ENCODE assay signal across 25 cellular contexts in genomic region chr2:140596447-140596846, GRCh38.
DNase-seq lines count a peak whose midpoint lies in the region; ATAC-seq and TF ChIP-seq lines count a peak whose summit lies in the region.
"Had no signal": no experiment of that assay in that cellular context is flagged by ENCODE, and none has a peak within 500 bp of the region (broad histone marks: within the 10 kb centered on the region; RNA-seq: fewer than 3 reads in every experiment).

No MANE protein-coding gene starts in this region.

- H3K36me3 Mint-ChIP-seq in Calu3 (ENCODE audit: insufficient read depth, unreplicated experiment) = no peaks in the 10 kb centered on the region
- H3K36me3 Mint-ChIP-seq: activated naive CD4-positive, alpha-beta T cell treated with anti-CD3 and anti-CD28 coated beads, Interleukin-2, amount 10 ng/mL, durations not matched to agents 7 days and 5 days; IgD-negative memory B cell; naive B cell had no signal

- ATAC-seq in GM19463 (IDR thresholded peaks at IDR 0.05; ENCODE audit: unreplicated experiment) (peak; percentile 88), HG03060 (IDR thresholded peaks at IDR 0.05; ENCODE audit: low read depth, unreplicated experiment) (peak; percentile 75), HG03571 (IDR thresholded peaks at IDR 0.05; ENCODE audit: unreplicated experiment) (peak; percentile 93), GM19351 (IDR thresholded peaks at IDR 0.05; ENCODE audit: unreplicated experiment) (no peak)
- ATAC-seq: activated CD4-positive, alpha-beta T cell treated with anti-CD3 and anti-CD28 coated beads for 36 hours; activated T-cell treated with anti-CD3 and anti-CD28 coated beads, Interleukin-2, amount 50 U/mL, for 4 hours had no signal

- H3K27ac Mint-ChIP-seq in Calu3 (ENCODE audit: unreplicated experiment) = peak overlapping the region; percentile 79
- H3K27ac Mint-ChIP-seq: activated CD4-positive, alpha-beta T cell treated with anti-CD3 and anti-CD28 coated beads for 36 hours; activated naive CD4-positive, alpha-beta T cell treated with anti-CD3 and anti-CD28 coated beads, Interleukin-2, amount 10 ng/mL, durations not matched to agents 7 days and 5 days; CD4-positive, alpha-beta T cell; IgD-negative memory B cell; naive B cell had no signal

- H3K27ac ChIP-seq in tibial artery = no peak overlapping the region
- H3K27ac ChIP-seq: 22Rv1, spleen, tibial nerve had no signal

- H3K27me3 Mint-ChIP-seq in Calu3 (ENCODE audit: unreplicated experiment) = no peaks in the 10 kb centered on the region
- H3K27me3 Mint-ChIP-seq: activated CD4-positive, alpha-beta T cell treated with anti-CD3 and anti-CD28 coated beads for 36 hours; activated naive CD4-positive, alpha-beta T cell treated with anti-CD3 and anti-CD28 coated beads, Interleukin-2, amount 10 ng/mL, durations not matched to agents 7 days and 5 days; CD4-positive, alpha-beta T cell; IgD-negative memory B cell; naive B cell had no signal

- no peak overlapping the region for H3K4me3 ChIP-seq in tibial artery
- H3K4me3 ChIP-seq: spleen, tibial nerve had no signal

- H3K4me1 Mint-ChIP-seq in Calu3 (ENCODE audit: low read depth, unreplicated experiment) = peaks cover 9% of the 10 kb centered on the region
- H3K4me1 Mint-ChIP-seq: activated CD4-positive, alpha-beta T cell treated with anti-CD3 and anti-CD28 coated beads for 36 hours; activated naive CD4-positive, alpha-beta T cell treated with anti-CD3 and anti-CD28 coated beads, Interleukin-2, amount 10 ng/mL, durations not matched to agents 7 days and 5 days; IgD-negative memory B cell; naive B cell had no signal

- TF ChIP-seq CTCF in Calu3 (IDR thresholded peaks at IDR 0.05; ENCODE audit: unreplicated experiment) (no peak), tibial artery (IDR thresholded peaks at IDR 0.05) (no peak)

- intact Hi-C loops in Calu3 (cut with micrococcal nuclease; ENCODE audit: unreplicated experiment) (no loop called here), tibial artery (cut with DNase I; ENCODE audit: low total_unique reads) (no loop called here), cardiac septum (cut with DNase I) (no loop called here)

- peak overlapping the region; percentile 12 for H3K4me3 Mint-ChIP-seq in Calu3 (ENCODE audit: low read depth, unreplicated experiment)
- H3K4me3 Mint-ChIP-seq: activated CD4-positive, alpha-beta T cell treated with anti-CD3 and anti-CD28 coated beads for 36 hours; activated naive CD4-positive, alpha-beta T cell treated with anti-CD3 and anti-CD28 coated beads, Interleukin-2, amount 10 ng/mL, durations not matched to agents 7 days and 5 days; activated T-cell treated with anti-CD3 and anti-CD28 coated beads, Interleukin-2, amount 50 U/mL, for 4 hours; CD4-positive, alpha-beta T cell; IgD-negative memory B cell; naive B cell had no signal

- no peaks in the 10 kb centered on the region for H3K27me3 ChIP-seq in tibial artery
- H3K27me3 ChIP-seq: spleen, tibial nerve had no signal

- no TSS peak for BruUV-seq in Calu3 (replicated peaks; lab: Mats Ljungman, UMichigan)

- H3K4me1 ChIP-seq in tibial artery = no peaks in the 10 kb centered on the region
- H3K4me1 ChIP-seq: spleen, tibial nerve had no signal

- DNase-seq in Calu3 = peak; percentile 37
- no peak for DNase-seq in tibial artery
- DNase-seq in cardiac septum (ENCODE audit: low spot score) = no peak
- no peak for DNase-seq in NCI-H524 (lab: John Stamatoyannopoulos, UW)
- DNase-seq: activated CD4-positive, alpha-beta T cell treated with anti-CD3 and anti-CD28 coated beads for 36 hours; activated naive CD4-positive, alpha-beta T cell treated with anti-CD3 and anti-CD28 coated beads, Interleukin-2, amount 10 ng/mL, durations not matched to agents 7 days and 5 days; activated T-cell treated with anti-CD3 and anti-CD28 coated beads, Interleukin-2, amount 50 U/mL, for 4 hours; amygdala; CD4-positive, alpha-beta T cell; DMS153; glutamatergic neuron; naive B cell; NCI-H1436; NCI-H510A treated with DMSO at 0.1 percent for 48 hours; retina; spleen; stimulated activated CD4-positive, alpha-beta T cell treated with anti-CD3 and anti-CD28 coated beads, Interleukin-4, amount 100 ng/mL, for 1 hour; stimulated activated naive CD4-positive, alpha-beta T cell treated with Interleukin-2 at 50 U/mL for 16 hours had no signal

- no peaks in the 10 kb centered on the region for H3K9me3 ChIP-seq in tibial artery
- H3K9me3 ChIP-seq: spleen, tibial nerve had no signal

- H3K9me3 Mint-ChIP-seq in Calu3 (ENCODE audit: low read depth, unreplicated experiment) = no peaks in the 10 kb centered on the region
- H3K9me3 Mint-ChIP-seq: IgD-negative memory B cell, naive B cell had no signal

- CTCF ChIA-PET in Calu3 (lab: Charles Lee) = interaction anchor here (0.6 to 0.8 kb wide), 2 partner anchors 48 to 125 kb away, joined by 3 read pairs; no protein-coding TSS in a partner anchor

- no peaks in the 10 kb centered on the region for H3K36me3 ChIP-seq in tibial artery
- H3K36me3 ChIP-seq: spleen, tibial nerve had no signal
